ENCODE assay signal across 1 cellular context in the genomic region with DNA sequence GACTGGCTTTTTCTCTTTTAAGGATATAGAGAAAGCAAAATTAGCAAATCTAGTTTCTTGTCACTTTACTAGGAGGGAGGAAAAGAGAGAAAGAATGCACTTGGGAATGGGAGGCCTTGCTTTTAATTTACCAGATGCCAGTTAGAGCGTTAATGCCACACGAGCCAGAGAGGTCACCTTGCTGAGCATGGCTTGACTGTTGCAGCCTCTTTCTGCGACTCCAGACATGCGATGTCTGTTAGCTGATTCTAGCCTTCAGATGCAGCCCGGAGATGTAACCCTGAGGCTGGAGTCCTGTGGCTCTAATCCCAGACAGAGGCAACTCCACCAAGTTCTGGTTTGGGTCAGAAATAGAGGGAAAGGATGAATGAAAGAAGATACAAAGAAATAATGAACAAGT.
TF ChIP-seq lines count a peak whose summit lies in the region.

No MANE protein-coding gene starts in this region.

TF ChIP-seq in GM23338, 12 proteins besides CTCF, POLR2A, EP300 and RAD21:
- TF ChIP-seq, protein P1, sequence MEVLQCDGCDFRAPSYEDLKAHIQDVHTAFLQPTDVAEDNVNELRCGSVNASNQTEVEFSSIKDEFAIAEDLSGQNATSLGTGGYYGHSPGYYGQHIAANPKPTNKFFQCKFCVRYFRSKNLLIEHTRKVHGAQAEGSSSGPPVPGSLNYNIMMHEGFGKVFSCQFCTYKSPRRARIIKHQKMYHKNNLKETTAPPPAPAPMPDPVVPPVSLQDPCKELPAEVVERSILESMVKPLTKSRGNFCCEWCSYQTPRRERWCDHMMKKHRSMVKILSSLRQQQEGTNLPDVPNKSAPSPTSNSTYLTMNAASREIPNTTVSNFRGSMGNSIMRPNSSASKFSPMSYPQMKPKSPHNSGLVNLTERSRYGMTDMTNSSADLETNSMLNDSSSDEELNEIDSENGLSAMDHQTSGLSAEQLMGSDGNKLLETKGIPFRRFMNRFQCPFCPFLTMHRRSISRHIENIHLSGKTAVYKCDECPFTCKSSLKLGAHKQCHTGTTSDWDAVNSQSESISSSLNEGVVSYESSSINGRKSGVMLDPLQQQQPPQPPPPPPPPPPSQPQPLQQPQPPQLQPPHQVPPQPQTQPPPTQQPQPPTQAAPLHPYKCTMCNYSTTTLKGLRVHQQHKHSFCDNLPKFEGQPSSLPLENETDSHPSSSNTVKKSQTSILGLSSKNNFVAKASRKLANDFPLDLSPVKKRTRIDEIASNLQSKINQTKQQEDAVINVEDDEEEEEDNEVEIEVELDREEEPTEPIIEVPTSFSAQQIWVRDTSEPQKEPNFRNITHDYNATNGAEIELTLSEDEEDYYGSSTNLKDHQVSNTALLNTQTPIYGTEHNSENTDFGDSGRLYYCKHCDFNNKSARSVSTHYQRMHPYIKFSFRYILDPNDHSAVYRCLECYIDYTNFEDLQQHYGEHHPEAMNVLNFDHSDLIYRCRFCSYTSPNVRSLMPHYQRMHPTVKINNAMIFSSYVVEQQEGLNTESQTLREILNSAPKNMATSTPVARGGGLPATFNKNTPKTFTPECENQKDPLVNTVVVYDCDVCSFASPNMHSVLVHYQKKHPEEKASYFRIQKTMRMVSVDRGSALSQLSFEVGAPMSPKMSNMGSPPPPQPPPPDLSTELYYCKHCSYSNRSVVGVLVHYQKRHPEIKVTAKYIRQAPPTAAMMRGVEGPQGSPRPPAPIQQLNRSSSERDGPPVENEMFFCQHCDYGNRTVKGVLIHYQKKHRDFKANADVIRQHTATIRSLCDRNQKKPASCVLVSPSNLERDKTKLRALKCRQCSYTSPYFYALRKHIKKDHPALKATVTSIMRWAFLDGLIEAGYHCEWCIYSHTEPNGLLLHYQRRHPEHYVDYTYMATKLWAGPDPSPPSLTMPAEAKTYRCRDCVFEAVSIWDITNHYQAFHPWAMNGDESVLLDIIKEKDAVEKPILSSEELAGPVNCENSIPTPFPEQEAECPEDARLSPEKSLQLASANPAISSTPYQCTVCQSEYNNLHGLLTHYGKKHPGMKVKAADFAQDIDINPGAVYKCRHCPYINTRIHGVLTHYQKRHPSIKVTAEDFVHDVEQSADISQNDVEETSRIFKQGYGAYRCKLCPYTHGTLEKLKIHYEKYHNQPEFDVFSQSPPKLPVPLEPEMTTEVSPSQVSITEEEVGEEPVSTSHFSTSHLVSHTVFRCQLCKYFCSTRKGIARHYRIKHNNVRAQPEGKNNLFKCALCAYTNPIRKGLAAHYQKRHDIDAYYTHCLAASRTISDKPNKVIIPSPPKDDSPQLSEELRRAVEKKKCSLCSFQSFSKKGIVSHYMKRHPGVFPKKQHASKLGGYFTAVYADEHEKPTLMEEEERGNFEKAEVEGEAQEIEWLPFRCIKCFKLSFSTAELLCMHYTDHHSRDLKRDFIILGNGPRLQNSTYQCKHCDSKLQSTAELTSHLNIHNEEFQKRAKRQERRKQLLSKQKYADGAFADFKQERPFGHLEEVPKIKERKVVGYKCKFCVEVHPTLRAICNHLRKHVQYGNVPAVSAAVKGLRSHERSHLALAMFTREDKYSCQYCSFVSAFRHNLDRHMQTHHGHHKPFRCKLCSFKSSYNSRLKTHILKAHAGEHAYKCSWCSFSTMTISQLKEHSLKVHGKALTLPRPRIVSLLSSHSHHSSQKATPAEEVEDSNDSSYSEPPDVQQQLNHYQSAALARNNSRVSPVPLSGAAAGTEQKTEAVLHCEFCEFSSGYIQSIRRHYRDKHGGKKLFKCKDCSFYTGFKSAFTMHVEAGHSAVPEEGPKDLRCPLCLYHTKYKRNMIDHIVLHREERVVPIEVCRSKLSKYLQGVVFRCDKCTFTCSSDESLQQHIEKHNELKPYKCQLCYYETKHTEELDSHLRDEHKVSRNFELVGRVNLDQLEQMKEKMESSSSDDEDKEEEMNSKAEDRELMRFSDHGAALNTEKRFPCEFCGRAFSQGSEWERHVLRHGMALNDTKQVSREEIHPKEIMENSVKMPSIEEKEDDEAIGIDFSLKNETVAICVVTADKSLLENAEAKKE (CRISPR knock-in tag; IDR thresholded peaks at IDR 0.05): no peak
- no peak for TF ChIP-seq STAT1 (IDR thresholded peaks at IDR 0.05; ENCODE audit: unreplicated experiment)
- no peak for TF ChIP-seq JUNB (IDR thresholded peaks at IDR 0.05; ENCODE audit: unreplicated experiment)
- TF ChIP-seq CREB1 (CRISPR knock-in tag; IDR thresholded peaks at IDR 0.05; ENCODE audit: low read depth): no peak
- TF ChIP-seq, protein P2, sequence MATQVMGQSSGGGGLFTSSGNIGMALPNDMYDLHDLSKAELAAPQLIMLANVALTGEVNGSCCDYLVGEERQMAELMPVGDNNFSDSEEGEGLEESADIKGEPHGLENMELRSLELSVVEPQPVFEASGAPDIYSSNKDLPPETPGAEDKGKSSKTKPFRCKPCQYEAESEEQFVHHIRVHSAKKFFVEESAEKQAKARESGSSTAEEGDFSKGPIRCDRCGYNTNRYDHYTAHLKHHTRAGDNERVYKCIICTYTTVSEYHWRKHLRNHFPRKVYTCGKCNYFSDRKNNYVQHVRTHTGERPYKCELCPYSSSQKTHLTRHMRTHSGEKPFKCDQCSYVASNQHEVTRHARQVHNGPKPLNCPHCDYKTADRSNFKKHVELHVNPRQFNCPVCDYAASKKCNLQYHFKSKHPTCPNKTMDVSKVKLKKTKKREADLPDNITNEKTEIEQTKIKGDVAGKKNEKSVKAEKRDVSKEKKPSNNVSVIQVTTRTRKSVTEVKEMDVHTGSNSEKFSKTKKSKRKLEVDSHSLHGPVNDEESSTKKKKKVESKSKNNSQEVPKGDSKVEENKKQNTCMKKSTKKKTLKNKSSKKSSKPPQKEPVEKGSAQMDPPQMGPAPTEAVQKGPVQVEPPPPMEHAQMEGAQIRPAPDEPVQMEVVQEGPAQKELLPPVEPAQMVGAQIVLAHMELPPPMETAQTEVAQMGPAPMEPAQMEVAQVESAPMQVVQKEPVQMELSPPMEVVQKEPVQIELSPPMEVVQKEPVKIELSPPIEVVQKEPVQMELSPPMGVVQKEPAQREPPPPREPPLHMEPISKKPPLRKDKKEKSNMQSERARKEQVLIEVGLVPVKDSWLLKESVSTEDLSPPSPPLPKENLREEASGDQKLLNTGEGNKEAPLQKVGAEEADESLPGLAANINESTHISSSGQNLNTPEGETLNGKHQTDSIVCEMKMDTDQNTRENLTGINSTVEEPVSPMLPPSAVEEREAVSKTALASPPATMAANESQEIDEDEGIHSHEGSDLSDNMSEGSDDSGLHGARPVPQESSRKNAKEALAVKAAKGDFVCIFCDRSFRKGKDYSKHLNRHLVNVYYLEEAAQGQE (IDR thresholded peaks at IDR 0.05; ENCODE audit: unreplicated experiment): no peak
- TF ChIP-seq ZNF331 (CRISPR knock-in tag; IDR thresholded peaks at IDR 0.05; ENCODE audit: low read depth): no peak
- no peak for TF ChIP-seq EZH2phosphoT487 (IDR thresholded peaks at IDR 0.05; ENCODE audit: unreplicated experiment)
- no peak for TF ChIP-seq NANOG (IDR thresholded peaks at IDR 0.05; ENCODE audit: borderline replicate concordance)
